ENCODE assay signal across 20 cellular contexts in genomic region chr2:182447843-182448242, GRCh38. TPM values are rescaled to one million over a fixed set of nuclear protein-coding genes. Genes with fewer than 3 reads are reported as not detected.
DNase-seq lines count a peak whose midpoint lies in the region; ATAC-seq and TF ChIP-seq lines count a peak whose summit lies in the region.
"Had no signal": no experiment of that assay in that cellular context is flagged by ENCODE, and none has a peak within 500 bp of the region (broad histone marks: within the 10 kb centered on the region; RNA-seq: fewer than 3 reads in every experiment).

No MANE protein-coding gene starts in this region.

- 85% methylated on average over 2 of the region's 2 CpGs for WGBS in SK-N-SH (ENCODE audit: low lambda C conversion rate)

- H3K27ac ChIP-seq in SK-N-SH (ENCODE audit: low read depth in 2 of 2, low read length in 1 of 2): no peak overlapping the region
- H3K27ac ChIP-seq in thoracic aorta: peak overlapping the region; percentile 39 to 61
- H3K27ac ChIP-seq: 22Rv1, pancreas had no signal

- CTCF ChIA-PET in SK-N-SH (lab: Yijun Ruan, JAX): no interaction called here

- DNase-seq in SK-N-SH (no peak), astrocyte of the spinal cord (ENCODE audit: low read depth, low spot score) (peak; percentile 37), iris pigment epithelial cell (ENCODE audit: low read depth) (peak; percentile 90), thoracic aorta (ENCODE audit: low spot score) (no peak)
- DNase-seq in stimulated activated CD4-positive, alpha-beta T cell treated with anti-CD3 and anti-CD28 coated beads, Interleukin-4, amount 100 ng/mL, for 1 hour: no peak
- DNase-seq: activated CD8-positive, alpha-beta memory T cell treated with anti-CD3 and anti-CD28 coated beads, Interleukin-2, amount 10 ng/mL, durations not matched to agents 7 days and 5 days; Caco-2; effector memory CD8-positive, alpha-beta T cell; immature natural killer cell; midbrain; NCI-H2029 treated with DMSO at 0.1 percent for 48 hours; NCI-H82; pancreas; T-cell had no signal

- no peaks in the 10 kb centered on the region for H3K9me2 ChIP-seq in SK-N-SH

- H3K4me1 ChIP-seq in SK-N-SH (ENCODE audit: control insufficient read depth in 1 of 2, insufficient read depth in 2 of 2, low read depth in 1 of 2, low read length in 1 of 2) (peaks cover 0 to 10% of the 10 kb centered on the region in 2 experiments; a peak in 2 of 4 replicates), thoracic aorta (ENCODE audit: control insufficient read depth in 1 of 2, low read depth in 2 of 2) (peaks cover 14 to 52% of the 10 kb centered on the region in 2 donors)
- H3K4me1 ChIP-seq: Caco-2 had no signal

- TF ChIP-seq RAD21 in SK-N-SH (IDR thresholded peaks at IDR 0.05; ENCODE audit: low read length): no peak

- H2AFZ ChIP-seq in SK-N-SH (ENCODE audit: low read depth): no peak overlapping the region

- no peaks in the 10 kb centered on the region for H3F3A ChIP-seq in SK-N-SH (replicated peaks; ENCODE audit: insufficient read depth)

- no peak for TF ChIP-seq EP300 in SK-N-SH (IDR thresholded peaks at IDR 0.05; ENCODE audit: borderline replicate concordance in 1 of 2, low read depth in 1 of 2, low read length in 1 of 2)

- H3K27me3 ChIP-seq in SK-N-SH (ENCODE audit: insufficient read depth) (no peaks in the 10 kb centered on the region), thoracic aorta (replicated peaks; ENCODE audit: insufficient read depth) (no peaks in the 10 kb centered on the region)
- H3K27me3 ChIP-seq: pancreas had no signal

- H3K36me3 ChIP-seq in SK-N-SH (replicated peaks in 1 of 2; ENCODE audit: control insufficient read depth in 1 of 2, insufficient read depth in 2 of 2, low read length in 1 of 2) (no peaks in the 10 kb centered on the region), thoracic aorta (no peaks in the 10 kb centered on the region)
- H3K36me3 ChIP-seq: pancreas had no signal

- ATAC-seq in SK-N-SH treated with all-trans-retinoic acid at 6 μM for 48 hours (peak; percentile 28; the same call in 1 of the 3 replicates), thoracic aorta (ENCODE audit: insufficient number of reproducible peaks, low FRiP score, low read depth) (no peak), GM21825 (IDR thresholded peaks at IDR 0.05; ENCODE audit: unreplicated experiment) (no peak), GM18505 (IDR thresholded peaks at IDR 0.05; ENCODE audit: unreplicated experiment) (no peak)
- ATAC-seq: activated CD4-positive, CD25-positive, alpha-beta regulatory T cell treated with anti-CD3 and anti-CD28 coated beads, Interleukin-2, amount 50 U/mL, for 24 hours; activated CD8-positive, alpha-beta memory T cell treated with anti-CD3 and anti-CD28 coated beads, Interleukin-2, amount 10 ng/mL, durations not matched to agents 7 days and 5 days; effector memory CD8-positive, alpha-beta T cell; pancreas; T-cell had no signal

- POLR2A ChIA-PET in SK-N-SH (lab: Yijun Ruan, JAX): no interaction called here

- no peaks in the 10 kb centered on the region for H3K79me2 ChIP-seq in SK-N-SH (ENCODE audit: insufficient read depth)

- H3K4me3 ChIP-seq in SK-N-SH (ENCODE audit: low read depth in 2 of 2, low read length in 1 of 2): no peak overlapping the region; a peak in 1 of 4 replicates
- H3K4me3 ChIP-seq in astrocyte of the spinal cord (ENCODE audit: low read depth, low read length): no peak overlapping the region
- H3K4me3 ChIP-seq in thoracic aorta: no peak overlapping the region
- H3K4me3 ChIP-seq: pancreas had no signal

- in situ Hi-C loops in astrocyte of the spinal cord (cut with HindIII; ENCODE audit: low sequenced_read_pairs): no loop called here

- no peak for TF ChIP-seq POLR2A in GM18505 (IDR thresholded peaks at IDR 0.05; ENCODE audit: borderline replicate concordance, extremely low read depth, insufficient read depth, insufficient read length)

- H3K9ac ChIP-seq in SK-N-SH: no peak overlapping the region

- TF ChIP-seq CTCF in SK-N-SH (IDR thresholded peaks at IDR 0.05) (no peak), astrocyte of the spinal cord (IDR thresholded peaks at IDR 0.05; ENCODE audit: low read depth, low read length) (no peak), thoracic aorta (IDR thresholded peaks at IDR 0.05) (no peak)

- no peak overlapping the region for H3K4me2 ChIP-seq in SK-N-SH

- no peaks in the 10 kb centered on the region for H4K20me1 ChIP-seq in SK-N-SH (ENCODE audit: insufficient read depth)

- H3K9me3 ChIP-seq in SK-N-SH (no peaks in the 10 kb centered on the region), thoracic aorta (no peaks in the 10 kb centered on the region)
- H3K9me3 ChIP-seq: Caco-2, pancreas had no signal

TF ChIP-seq in SK-N-SH treated with all-trans-retinoic acid at 6 μM for 48 hours, 23 proteins besides CTCF, POLR2A, EP300 and RAD21:
- no peak for TF ChIP-seq CREB5 (CRISPR knock-in tag; IDR thresholded peaks at IDR 0.05; ENCODE audit: low read depth)
- TF ChIP-seq CSDC2 (CRISPR knock-in tag; IDR thresholded peaks at IDR 0.05): no peak
- no peak for TF ChIP-seq RARB (CRISPR knock-in tag; IDR thresholded peaks at IDR 0.05)
- no peak for TF ChIP-seq TOX (CRISPR knock-in tag; IDR thresholded peaks at IDR 0.05; ENCODE audit: borderline replicate concordance)
- TF ChIP-seq GLIS3 (CRISPR knock-in tag; IDR thresholded peaks at IDR 0.05): no peak
- no peak for TF ChIP-seq ZNF8 (CRISPR knock-in tag; IDR thresholded peaks at IDR 0.05)

TF ChIP-seq in SK-N-SH, 30 proteins besides CTCF, POLR2A, EP300 and RAD21:
- TF ChIP-seq FOSL2 (IDR thresholded peaks at IDR 0.05; ENCODE audit: borderline replicate concordance, low read depth) (no peak), RXRA (IDR thresholded peaks at IDR 0.05; ENCODE audit: borderline replicate concordance, low read depth) (no peak), FOXM1 (IDR thresholded peaks at IDR 0.05; ENCODE audit: low read depth) (no peak), NRF1 (IDR thresholded peaks at IDR 0.05; ENCODE audit: low read depth, low read length) (no peak), MEF2A (IDR thresholded peaks at IDR 0.05; ENCODE audit: borderline replicate concordance, low read depth) (no peak), YY1 (IDR thresholded peaks at IDR 0.05; ENCODE audit: low read depth) (no peak), SMC3 (IDR thresholded peaks at IDR 0.05; ENCODE audit: low read depth, low read length) (no peak), ELF1 (IDR thresholded peaks at IDR 0.05) (no peak), MXI1 (IDR thresholded peaks at IDR 0.05; ENCODE audit: low read depth, low read length) (no peak), POLR2AphosphoS5 (IDR thresholded peaks at IDR 0.05; ENCODE audit: low read depth, low read length) (no peak), JUND (IDR thresholded peaks at IDR 0.05) (no peak), GATA2 (CRISPR knock-in tag; IDR thresholded peaks at IDR 0.05) (no peak), FOXJ3 (CRISPR knock-in tag; IDR thresholded peaks at IDR 0.05) (no peak)
- TF ChIP-seq, protein P1, sequence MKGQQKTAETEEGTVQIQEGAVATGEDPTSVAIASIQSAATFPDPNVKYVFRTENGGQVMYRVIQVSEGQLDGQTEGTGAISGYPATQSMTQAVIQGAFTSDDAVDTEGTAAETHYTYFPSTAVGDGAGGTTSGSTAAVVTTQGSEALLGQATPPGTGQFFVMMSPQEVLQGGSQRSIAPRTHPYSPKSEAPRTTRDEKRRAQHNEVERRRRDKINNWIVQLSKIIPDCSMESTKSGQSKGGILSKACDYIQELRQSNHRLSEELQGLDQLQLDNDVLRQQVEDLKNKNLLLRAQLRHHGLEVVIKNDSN (IDR thresholded peaks at IDR 0.05; ENCODE audit: borderline replicate concordance, low read depth): no peak
- TF ChIP-seq, protein P2, sequence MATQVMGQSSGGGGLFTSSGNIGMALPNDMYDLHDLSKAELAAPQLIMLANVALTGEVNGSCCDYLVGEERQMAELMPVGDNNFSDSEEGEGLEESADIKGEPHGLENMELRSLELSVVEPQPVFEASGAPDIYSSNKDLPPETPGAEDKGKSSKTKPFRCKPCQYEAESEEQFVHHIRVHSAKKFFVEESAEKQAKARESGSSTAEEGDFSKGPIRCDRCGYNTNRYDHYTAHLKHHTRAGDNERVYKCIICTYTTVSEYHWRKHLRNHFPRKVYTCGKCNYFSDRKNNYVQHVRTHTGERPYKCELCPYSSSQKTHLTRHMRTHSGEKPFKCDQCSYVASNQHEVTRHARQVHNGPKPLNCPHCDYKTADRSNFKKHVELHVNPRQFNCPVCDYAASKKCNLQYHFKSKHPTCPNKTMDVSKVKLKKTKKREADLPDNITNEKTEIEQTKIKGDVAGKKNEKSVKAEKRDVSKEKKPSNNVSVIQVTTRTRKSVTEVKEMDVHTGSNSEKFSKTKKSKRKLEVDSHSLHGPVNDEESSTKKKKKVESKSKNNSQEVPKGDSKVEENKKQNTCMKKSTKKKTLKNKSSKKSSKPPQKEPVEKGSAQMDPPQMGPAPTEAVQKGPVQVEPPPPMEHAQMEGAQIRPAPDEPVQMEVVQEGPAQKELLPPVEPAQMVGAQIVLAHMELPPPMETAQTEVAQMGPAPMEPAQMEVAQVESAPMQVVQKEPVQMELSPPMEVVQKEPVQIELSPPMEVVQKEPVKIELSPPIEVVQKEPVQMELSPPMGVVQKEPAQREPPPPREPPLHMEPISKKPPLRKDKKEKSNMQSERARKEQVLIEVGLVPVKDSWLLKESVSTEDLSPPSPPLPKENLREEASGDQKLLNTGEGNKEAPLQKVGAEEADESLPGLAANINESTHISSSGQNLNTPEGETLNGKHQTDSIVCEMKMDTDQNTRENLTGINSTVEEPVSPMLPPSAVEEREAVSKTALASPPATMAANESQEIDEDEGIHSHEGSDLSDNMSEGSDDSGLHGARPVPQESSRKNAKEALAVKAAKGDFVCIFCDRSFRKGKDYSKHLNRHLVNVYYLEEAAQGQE (IDR thresholded peaks at IDR 0.05; ENCODE audit: low read depth, low read length): no peak

RNA-seq across cellular contexts. Expression of gene PDE1A, which starts 21.0 kb away (rescaled TPM):
- polyA plus RNA-seq in SK-N-SH (2012; rRNA removed): 0.08 and 0.10 TPM in 2 replicates
- polyA plus RNA-seq in SK-N-SH (2012; cell fraction: cytosol; rRNA removed): 0.13 and 0.14 TPM in 2 replicates
- 0.04 and 0.05 TPM in 2 replicates for polyA plus RNA-seq in SK-N-SH (2012; cell fraction: nucleus; rRNA removed)
- total RNA-seq in thoracic aorta: 10 to 100 TPM; 31.7 to 35.2 TPM
- total RNA-seq: activated CD8-positive, alpha-beta memory T cell treated with anti-CD3 and anti-CD28 coated beads, Interleukin-2, amount 10 ng/mL, durations not matched to agents 7 days and 5 days; Caco-2; HT1080; T-cell had no signal

Comparison
In these comparisons a context has a peak if more than half of its experiments do, and no peak if none do; other contexts are left out.
1. DNase-seq: peak in astrocyte of the spinal cord (single experiment) and iris pigment epithelial cell (single experiment); none in SK-N-SH (single experiment), thoracic aorta (single experiment) and stimulated activated CD4-positive, alpha-beta T cell treated with anti-CD3 and anti-CD28 coated beads, Interleukin-4, amount 100 ng/mL, for 1 hour (single experiment).
2. H3K27ac ChIP-seq: peak in thoracic aorta (2 of 2); none in SK-N-SH (0 of 2).